ENCODE assay signal across 2 cellular contexts in genomic region chrX:153955451-153955732, GRCh38.
TF ChIP-seq lines count a peak whose summit lies in the region.

No MANE protein-coding gene starts in this region.

TF ChIP-seq in GM12891, 5 proteins besides CTCF, POLR2A, EP300 and RAD21:
- TF ChIP-seq POU2F2 (IDR thresholded peaks at IDR 0.05; ENCODE audit: low read depth, low read length) (no peak), SPI1 (IDR thresholded peaks at IDR 0.05; ENCODE audit: low read depth, low read length) (no peak), POLR2AphosphoS5 (IDR thresholded peaks at IDR 0.05; ENCODE audit: low read depth, low read length) (no peak), TAF1 (IDR thresholded peaks at IDR 0.05; ENCODE audit: low read depth, low read length) (no peak), PAX5 (IDR thresholded peaks at IDR 0.05; ENCODE audit: insufficient read depth, low read length, severe bottlenecking) (no peak)

TF ChIP-seq in K562, 482 proteins besides CTCF, POLR2A, EP300 and RAD21:
- TF ChIP-seq ZNF212 (CRISPR knock-in tag; IDR thresholded peaks at IDR 0.05): no peak
- no peak for TF ChIP-seq HOMEZ (CRISPR knock-in tag; IDR thresholded peaks at IDR 0.05)
- TF ChIP-seq FIP1L1 (IDR thresholded peaks at IDR 0.05; ENCODE audit: low read depth, low read length, poor library complexity, severe bottlenecking): peak; percentile 8
